14 cellular contexts compared by ENCODE assay signal in genomic region chr3:156723182-156723619, GRCh38. TPM values are rescaled to one million over a fixed set of nuclear protein-coding genes. Genes with fewer than 3 reads are reported as not detected.
DNase-seq lines count a peak whose midpoint lies in the region; ATAC-seq and TF ChIP-seq lines count a peak whose summit lies in the region.
"Had no signal": no experiment of that assay in that cellular context is flagged by ENCODE, and none has a peak within 500 bp of the region (broad histone marks: within the 10 kb centered on the region; RNA-seq: fewer than 3 reads in every experiment).

No MANE protein-coding gene starts in this region.

- H3K9me3 Mint-ChIP-seq in CD4-positive, alpha-beta T cell = no peaks in the 10 kb centered on the region
- H3K9me3 Mint-ChIP-seq: CD14-positive monocyte, immature natural killer cell, nephron had no signal

- BruUV-seq in A673 (replicated peaks; lab: Mats Ljungman, UMichigan) = no TSS peak

- no peak overlapping the region for H3K4me3 Mint-ChIP-seq in CD4-positive, alpha-beta T cell
- H3K4me3 Mint-ChIP-seq: CD14-positive monocyte, immature natural killer cell, nephron had no signal

- H3K36me3 ChIP-seq in A673 (ENCODE audit: insufficient read depth, low read length, poor library complexity, severe bottlenecking) = peaks cover 6% of the 10 kb centered on the region

- H3K4me1 Mint-ChIP-seq in CD4-positive, alpha-beta T cell (ENCODE audit: low read depth) = no peaks in the 10 kb centered on the region
- H3K4me1 Mint-ChIP-seq: immature natural killer cell, nephron had no signal

- H3K27ac Mint-ChIP-seq in CD4-positive, alpha-beta T cell = no peak overlapping the region
- H3K27ac Mint-ChIP-seq: nephron had no signal

- H3K27ac ChIP-seq in A673 (ENCODE audit: low read depth, low read length, poor library complexity, severe bottlenecking) = peak overlapping the region; percentile 15
- H3K27ac ChIP-seq in CD4-positive, alpha-beta T cell (ENCODE audit: low read depth, low read length) = no peak overlapping the region

- POLR2A ChIA-PET in A673 (lab: Charles Lee; ENCODE audit: low non-redundant PET) = interaction anchor here (0.6 kb wide), 1 partner anchor 55 kb away, joined by 3 read pairs; no protein-coding TSS in a partner anchor
- POLR2A ChIA-PET in CD4-positive, alpha-beta T cell (lab: Charles Lee) = no interaction called here

- CTCF ChIA-PET in A673 (lab: Charles Lee) = no interaction called here
- CTCF ChIA-PET in CD4-positive, alpha-beta T cell (lab: Charles Lee) = interaction anchor here (1.2 kb wide), 1 partner anchor 13 kb away, joined by 3 read pairs; no protein-coding TSS in a partner anchor

- H3K4me3 ChIP-seq in A673 (ENCODE audit: low read depth, low read length, poor library complexity, severe bottlenecking) = no peak overlapping the region

- DNase-seq in A673 (ENCODE audit: low spot score) (no peak), HT1080 (ENCODE audit: low read depth) (peak; percentile 38), fibroblast of gingiva (ENCODE audit: low read depth) (peak; percentile 11), OCI-M2 (lab: John Stamatoyannopoulos, UW; ENCODE audit: unreplicated experiment) (no peak), NCI-H526 treated with DMSO at 0.1 percent for 48 hours (lab: John Stamatoyannopoulos, UW) (no peak), NCI-H146 (lab: John Stamatoyannopoulos, UW) (no peak)
- DNase-seq in CD4-positive, alpha-beta T cell = no peak
- DNase-seq: activated CD4-positive, CD25-positive, alpha-beta regulatory T cell treated with anti-CD3 and anti-CD28 coated beads, Interleukin-2, amount 50 U/mL, for 72 hours; immature natural killer cell; stimulated activated CD4-positive, alpha-beta T cell treated with anti-CD3 and anti-CD28 coated beads, Interleukin-15, amount 100 ng/mL, for 24 hours; stimulated activated naive CD4-positive, alpha-beta T cell had no signal

- H3K27me3 Mint-ChIP-seq in CD4-positive, alpha-beta T cell = no peaks in the 10 kb centered on the region

- intact Hi-C loops in A673 (cut with micrococcal nuclease; ENCODE audit: unreplicated experiment) = no loop called here
- intact Hi-C loops in CD4-positive, alpha-beta T cell (cut with DNase I, micrococcal nuclease) = no loop called here

- no peaks in the 10 kb centered on the region for H3K36me3 Mint-ChIP-seq in CD4-positive, alpha-beta T cell (ENCODE audit: low read depth)
- H3K36me3 Mint-ChIP-seq: CD14-positive monocyte had no signal

- no peak for TF ChIP-seq CTCF in A673 (conservative IDR thresholded peaks at IDR 0.05; ENCODE audit: low read depth, low read length)
- no peak for TF ChIP-seq CTCF in CD4-positive, alpha-beta T cell (IDR thresholded peaks at IDR 0.05)

- no peaks in the 10 kb centered on the region for H3K9me3 ChIP-seq in A673 (ENCODE audit: low read depth, low read length, poor library complexity, severe bottlenecking)
- no peaks in the 10 kb centered on the region for H3K9me3 ChIP-seq in CD4-positive, alpha-beta T cell (ENCODE audit: control insufficient read depth, low read length)

- no peaks in the 10 kb centered on the region for H3K27me3 ChIP-seq in A673 (replicated peaks; ENCODE audit: insufficient read depth, low read depth, low read length, poor library complexity)
- H3K27me3 ChIP-seq in CD4-positive, alpha-beta T cell (ENCODE audit: control insufficient read depth, insufficient read depth, low read length) = no peaks in the 10 kb centered on the region

- peaks cover 27% of the 10 kb centered on the region for H3K4me1 ChIP-seq in A673 (ENCODE audit: insufficient read depth, low read length, poor library complexity, severe bottlenecking)

- peak; percentile 50 for ATAC-seq in GM18520 (IDR thresholded peaks at IDR 0.05; ENCODE audit: unreplicated experiment)
- no peak for ATAC-seq in CD4-positive, alpha-beta T cell (ENCODE audit: poor library complexity)

RNA-seq across cellular contexts. Expression of gene TIPARP, which starts 48.8 kb away (rescaled TPM):
- total RNA-seq in A673 (2021) = 116 TPM in 2 replicates
- 57.9 and 59.0 TPM in 2 replicates for total RNA-seq in HT1080 (2014; rRNA removed; shearing (Covaris generic))
- polyA plus RNA-seq in HT1080 (2015; cell fraction: cytosol; rRNA removed) = 31.9 and 34.8 TPM in 2 replicates
- polyA plus RNA-seq in HT1080 (2015; cell fraction: nucleus; rRNA removed) = 33.0 and 36.8 TPM in 2 replicates
- total RNA-seq in CD4-positive, alpha-beta T cell = 100 to 1,000 TPM; 158 to 166 TPM

Comparison
In these comparisons a context has a peak if more than half of its experiments do, and no peak if none do; other contexts are left out.
1. DNase-seq: peak in HT1080 (single experiment) and fibroblast of gingiva (single experiment); none in A673 (single experiment), OCI-M2 (single experiment), CD4-positive, alpha-beta T cell (0 of 10), NCI-H526 treated with DMSO at 0.1 percent for 48 hours (single experiment) and NCI-H146 (single experiment).